ENCODE assay signal across 10 cellular contexts in the genomic region with DNA sequence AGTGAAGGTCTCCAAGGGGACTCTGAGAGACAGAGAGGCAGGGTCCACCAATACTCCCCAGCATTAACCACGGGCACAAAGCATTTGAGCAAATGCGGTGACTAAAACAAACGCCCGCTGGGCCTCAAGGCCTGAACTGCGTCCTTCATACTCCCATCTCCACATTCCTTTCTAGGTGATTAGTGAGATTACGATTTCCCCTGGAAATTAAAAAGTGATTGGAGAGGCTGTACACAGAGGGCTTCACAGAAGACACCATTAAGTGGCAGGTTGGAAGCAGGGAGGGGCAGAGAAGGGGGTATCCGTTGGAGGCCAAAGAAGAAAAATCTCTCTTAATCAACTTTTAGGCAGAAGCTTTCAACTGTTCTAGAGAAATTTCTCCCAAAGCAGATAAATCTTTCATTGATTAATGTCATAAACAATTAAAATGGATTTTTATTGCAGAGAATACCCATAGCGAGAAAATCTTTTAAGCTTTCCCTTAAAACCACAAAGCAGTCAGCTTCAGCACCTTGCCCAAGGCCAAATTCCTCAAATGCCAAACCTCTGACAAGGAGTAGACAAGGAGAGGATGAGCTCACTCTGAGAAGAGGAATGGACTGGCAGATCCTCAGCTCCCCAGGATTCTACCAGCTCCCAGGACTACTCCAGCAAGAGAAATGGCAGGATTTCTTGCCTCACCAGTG. TPM values are rescaled to one million over a fixed set of nuclear protein-coding genes. Genes with fewer than 3 reads are reported as not detected.
DNase-seq lines count a peak whose midpoint lies in the region; ATAC-seq and TF ChIP-seq lines count a peak whose summit lies in the region.
"Had no signal": no experiment of that assay in that cellular context is flagged by ENCODE, and none has a peak within 500 bp of the region (broad histone marks: within the 10 kb centered on the region; RNA-seq: fewer than 3 reads in every experiment).

No MANE protein-coding gene starts in this region.

- no peaks in the 10 kb centered on the region for H4K20me1 ChIP-seq in H9 (ENCODE audit: control insufficient read depth, insufficient read depth, insufficient read length)

- H3K27ac ChIP-seq in H9 (ENCODE audit: insufficient read length, low read depth, low read length) (no peak overlapping the region), SJSA1 (no peak overlapping the region), suprapubic skin (no peak overlapping the region)

- H3K23me2 ChIP-seq in H9 (ENCODE audit: insufficient read length, low read depth, low read length, poor library complexity, severe bottlenecking) = no peaks in the 10 kb centered on the region

- no peak overlapping the region; the same call in 1 of the 2 replicates for H3K4ac ChIP-seq in H9 (ENCODE audit: low read depth, low read length)

- CTCF ChIA-PET in T-cell (lab: Charles Lee) = no interaction called here

- no peak overlapping the region for H3K23ac ChIP-seq in H9 (ENCODE audit: insufficient read length, low read depth, low read length)

- H3K4me1 ChIP-seq in H9 (ENCODE audit: insufficient read depth, low read length) = peaks cover 3% of the 10 kb centered on the region; the same call in 1 of the 2 replicates
- peaks cover 45% of the 10 kb centered on the region for H3K4me1 ChIP-seq in SJSA1 (replicated peaks)
- H3K4me1 ChIP-seq in suprapubic skin = peaks cover 8% of the 10 kb centered on the region

- H3K4me1 Mint-ChIP-seq in H9 (peaks cover 23 to 36% of the 10 kb centered on the region in 2 experiments; a peak in 3 of 4 replicates), T-cell (peaks cover 0 to 17% (median 0%) of the 10 kb centered on the region in 3 donors)

- peak overlapping the region; percentile 70 for H2BK12ac ChIP-seq in H9 (ENCODE audit: insufficient read length, low read depth, low read length)

- H3K9ac ChIP-seq in H9 (ENCODE audit: extremely low read depth, insufficient read length, low read length) = no peak overlapping the region

- no peak overlapping the region for H4K5ac ChIP-seq in H9 (ENCODE audit: insufficient read length, low read depth, low read length)

- H4K8ac ChIP-seq in H9 (replicated peaks; ENCODE audit: insufficient read length, low read depth, low read length) = no peak overlapping the region

- no peaks in the 10 kb centered on the region for H3K9me3 ChIP-seq in H9 (ENCODE audit: control insufficient read depth, low read depth, low read length)
- H3K9me3 ChIP-seq in SJSA1 (replicated peaks) = no peaks in the 10 kb centered on the region; the same call in 1 of the 2 replicates
- H3K9me3 ChIP-seq in suprapubic skin = no peaks in the 10 kb centered on the region

- H2BK20ac ChIP-seq in H9 (ENCODE audit: low read depth, low read length, poor library complexity, severe bottlenecking) = no peak overlapping the region

- DNase-seq in H9 = peak; percentile 87
- peak; percentile 94 to 96 for DNase-seq in SJSA1 (ENCODE audit: low read depth in 1 of 2, low spot score in 2 of 2)
- DNase-seq in fibroblast of the conjunctiva (ENCODE audit: low read depth) = peak; percentile 70
- DNase-seq in pulmonary artery endothelial cell (ENCODE audit: low read depth, low spot score) = peak; percentile 62
- DNase-seq in suprapubic skin (ENCODE audit: low spot score in 2 of 2) = no peak
- DNase-seq in NCI-H1694 treated with DMSO at 0.1 percent for 48 hours (lab: John Stamatoyannopoulos, UW) = no peak
- DNase-seq in NCI-H2081 treated with DMSO at 0.1 percent for 48 hours (lab: John Stamatoyannopoulos, UW) = no peak
- DNase-seq in T-cell = no peak
- DNase-seq: stimulated activated naive CD4-positive, alpha-beta T cell had no signal

- H3K56ac ChIP-seq in H9 (ENCODE audit: insufficient read length, low read depth, low read length) = no peak overlapping the region

- H2BK5ac ChIP-seq in H9 (ENCODE audit: insufficient read length, low read length) = no peak overlapping the region

- peak overlapping the region; percentile 84 for H3K18ac ChIP-seq in H9 (ENCODE audit: insufficient read length, low read depth, low read length)

- POLR2A ChIA-PET in T-cell (lab: Charles Lee) = no interaction called here

- H2AK5ac ChIP-seq in H9 (ENCODE audit: insufficient read length, low read length) = no peak overlapping the region

- H3K79me1 ChIP-seq in H9 (ENCODE audit: insufficient read depth, low read depth, low read length, poor library complexity, severe bottlenecking) = peaks cover 3% of the 10 kb centered on the region

- H3K27ac Mint-ChIP-seq in H9 (peak overlapping the region; percentile 84 to 98 (median 96)), T-cell (no peak overlapping the region)
- H3K27ac Mint-ChIP-seq: T-helper 2 cell treated with Interferon-gamma antibody and Interleukin-4, amounts not matched to agents 5 μg/mL and 100 μg/mL, for 36 hours had no signal

- peaks cover 17% of the 10 kb centered on the region; the same call in 1 of the 2 replicates for H3K79me2 ChIP-seq in H9 (ENCODE audit: insufficient read depth, low read length)

- H3K9me3 Mint-ChIP-seq in H9 (no peaks in the 10 kb centered on the region), T-cell (peaks cover 0 to 4% (median 0%) of the 10 kb centered on the region in 3 donors)
- H3K9me3 Mint-ChIP-seq: T-helper 2 cell treated with Interferon-gamma antibody and Interleukin-4, amounts not matched to agents 5 μg/mL and 100 μg/mL, for 36 hours had no signal

- WGBS in H9 (ENCODE audit: extremely low coverage, insufficient read length, low lambda C conversion rate) = no CpG with 5 or more reads among the region's 8 CpGs
- WGBS in suprapubic skin = 76% methylated on average over 8 of the region's 8 CpGs

- H3K4me3 ChIP-seq in SJSA1 (no peak overlapping the region), suprapubic skin (no peak overlapping the region)

- no peak overlapping the region for H4K91ac ChIP-seq in H9 (ENCODE audit: insufficient read length, low read depth, low read length)

- H3K14ac ChIP-seq in H9 (ENCODE audit: insufficient read depth, low read length) = no peak overlapping the region

- no peak for TF ChIP-seq EP300 in suprapubic skin (IDR thresholded peaks at IDR 0.05)

- no peak overlapping the region for H2BK120ac ChIP-seq in H9 (ENCODE audit: low read depth, low read length, poor library complexity, severe bottlenecking)

- H3K27me3 ChIP-seq in H9 (ENCODE audit: insufficient read depth, low read length) = no peaks in the 10 kb centered on the region
- no peaks in the 10 kb centered on the region for H3K27me3 ChIP-seq in SJSA1 (replicated peaks)
- H3K27me3 ChIP-seq in suprapubic skin = no peaks in the 10 kb centered on the region

- H2BK15ac ChIP-seq in H9 (ENCODE audit: low read depth, low read length) = no peak overlapping the region

- H2AFZ ChIP-seq in H9 (ENCODE audit: low read length) = no peak overlapping the region

- no peak overlapping the region for H3T11ph ChIP-seq in H9 (ENCODE audit: low read length)

- H3K4me2 ChIP-seq in H9 (ENCODE audit: insufficient read depth, insufficient read length, low read length) = no peak overlapping the region

- H3K36me3 ChIP-seq in SJSA1 (no peaks in the 10 kb centered on the region), suprapubic skin (no peaks in the 10 kb centered on the region)

- no peaks in the 10 kb centered on the region for H3K27me3 Mint-ChIP-seq in H9 (ENCODE audit: low read depth)
- no peaks in the 10 kb centered on the region for H3K27me3 Mint-ChIP-seq in T-cell

- ATAC-seq in T-cell (replicated peaks in 1 of 4) = no peak

- no peak for TF ChIP-seq POLR2A in suprapubic skin (IDR thresholded peaks at IDR 0.05)

- H3K36me3 Mint-ChIP-seq in H9 (ENCODE audit: insufficient read depth in 1 of 3, low read depth in 3 of 3) (peaks cover 0 to 3% (median 0%) of the 10 kb centered on the region in 3 experiments; a peak in 2 of 7 replicates), T-cell (no peaks in the 10 kb centered on the region)

- TF ChIP-seq CTCF in H9 (conservative IDR thresholded peaks at IDR 0.05) = no peak
- no peak for TF ChIP-seq CTCF in suprapubic skin (IDR thresholded peaks at IDR 0.05)

- H3K4me3 Mint-ChIP-seq in H9 (peak overlapping the region in 1 of 2 experiments; percentile 6; a peak in 1 of 5 replicates), T-cell (no peak overlapping the region)
- H3K4me3 Mint-ChIP-seq: T-helper 2 cell treated with Interferon-gamma antibody and Interleukin-4, amounts not matched to agents 5 μg/mL and 100 μg/mL, for 36 hours had no signal

RNA-seq across cellular contexts. Expression of a gene that starts 38.2 kb away (rescaled TPM):
- total RNA-seq in H9 (2021) = 19.1 and 20.8 TPM in 2 replicates
- 18.0 and 22.5 TPM in 2 replicates for total RNA-seq in SJSA1 (2014; rRNA removed; shearing (Covaris generic))
- 9.8 and 11.7 TPM in 2 replicates for total RNA-seq in pulmonary artery endothelial cell
- total RNA-seq in suprapubic skin = 10 to 100 TPM in 3 of 4 donors, 1 to 10 TPM in 1; 9.2 to 12.2 (median 10.7) TPM
- total RNA-seq in T-cell = 1 to 10 TPM; 4.1 to 7.6 (median 5.5) TPM

Comparison
In these comparisons a context has a peak if more than half of its experiments do, and no peak if none do; other contexts are left out.
1. DNase-seq: peak in H9 (single experiment), SJSA1 (2 of 2), fibroblast of the conjunctiva (single experiment) and pulmonary artery endothelial cell (single experiment); none in suprapubic skin (0 of 2), NCI-H1694 treated with DMSO at 0.1 percent for 48 hours (single experiment), NCI-H2081 treated with DMSO at 0.1 percent for 48 hours (single experiment) and T-cell (0 of 34).
2. H3K27ac Mint-ChIP-seq: peak in H9 (3 of 3); none in T-cell (0 of 2).